9 cellular contexts compared by ENCODE assay signal in genomic region chr3:167350245-167350862, GRCh38. TPM values are rescaled to one million over a fixed set of nuclear protein-coding genes. Genes with fewer than 3 reads are reported as not detected.
A peak's percentile ranks its signal among the peaks of the same experiment; 100 is the strongest.
DNase-seq lines count a peak whose midpoint lies in the region; ATAC-seq and TF ChIP-seq lines count a peak whose summit lies in the region.
"Had no signal": no experiment of that assay in that cellular context is flagged by ENCODE, and none has a peak within 500 bp of the region (broad histone marks: within the 10 kb centered on the region; RNA-seq: fewer than 3 reads in every experiment).

No MANE protein-coding gene starts in this region.

- no peak overlapping the region for H3K27ac Mint-ChIP-seq in type B pancreatic cell
- H3K27ac Mint-ChIP-seq: activated naive CD8-positive, alpha-beta T cell treated with anti-CD3 and anti-CD28 coated beads, Interleukin-2, amount 10 ng/mL, durations not matched to agents 7 days and 5 days had no signal

- no peaks in the 10 kb centered on the region for H3K9me3 Mint-ChIP-seq in type B pancreatic cell
- H3K9me3 Mint-ChIP-seq: activated naive CD8-positive, alpha-beta T cell treated with anti-CD3 and anti-CD28 coated beads, Interleukin-2, amount 10 ng/mL, durations not matched to agents 7 days and 5 days had no signal

- H3K4me3 ChIP-seq in left ventricle myocardium inferior = no peak overlapping the region
- no peak overlapping the region for H3K4me3 ChIP-seq in esophagus muscularis mucosa
- H3K4me3 ChIP-seq in foreskin fibroblast (ENCODE audit: low read depth in 1 of 2, low read length in 2 of 2) = no peak overlapping the region

- no peaks in the 10 kb centered on the region for H3K36me3 Mint-ChIP-seq in type B pancreatic cell
- H3K36me3 Mint-ChIP-seq: activated naive CD8-positive, alpha-beta T cell treated with anti-CD3 and anti-CD28 coated beads, Interleukin-2, amount 10 ng/mL, durations not matched to agents 7 days and 5 days had no signal

- no peak for TF ChIP-seq POLR2A in esophagus muscularis mucosa (IDR thresholded peaks at IDR 0.05; ENCODE audit: low read depth)

- no peaks in the 10 kb centered on the region for H3K36me3 ChIP-seq in left ventricle myocardium inferior
- no peaks in the 10 kb centered on the region for H3K36me3 ChIP-seq in esophagus muscularis mucosa

- H3K27ac ChIP-seq in left ventricle myocardium inferior (replicated peaks) (no peak overlapping the region), esophagus muscularis mucosa (replicated peaks in 1 of 4) (no peak overlapping the region)

- no peak for ATAC-seq in Right ventricle myocardium inferior

- no peaks in the 10 kb centered on the region for H3K27me3 Mint-ChIP-seq in type B pancreatic cell
- H3K27me3 Mint-ChIP-seq: activated naive CD8-positive, alpha-beta T cell treated with anti-CD3 and anti-CD28 coated beads, Interleukin-2, amount 10 ng/mL, durations not matched to agents 7 days and 5 days had no signal

- DNase-seq in left ventricle myocardium inferior (no peak), Right ventricle myocardium inferior (ENCODE audit: missing footprints) (no peak), NOMO-1 (lab: John Stamatoyannopoulos, UW; ENCODE audit: unreplicated experiment in 2 of 2) (peak; percentile 12 to 72), esophagus muscularis mucosa (ENCODE audit: extremely low spot score) (no peak), type B pancreatic cell (ENCODE audit: extremely low spot score, unreplicated experiment) (no peak), EL (no peak), foreskin fibroblast (no peak), NCI-H2227 treated with DMSO at 0.1 percent for 48 hours (lab: John Stamatoyannopoulos, UW) (no peak)
- DNase-seq: activated naive CD8-positive, alpha-beta T cell treated with anti-CD3 and anti-CD28 coated beads, Interleukin-2, amount 10 ng/mL, durations not matched to agents 7 days and 5 days had no signal

- no peak for TF ChIP-seq EP300 in esophagus muscularis mucosa (IDR thresholded peaks at IDR 0.05)

- TF ChIP-seq CTCF in left ventricle myocardium inferior (IDR thresholded peaks at IDR 0.05; ENCODE audit: borderline replicate concordance) = peak; percentile 72
- TF ChIP-seq CTCF in esophagus muscularis mucosa (IDR thresholded peaks at IDR 0.05) = peak; percentile 50 to 64 (median 53)
- peak; percentile 91 for TF ChIP-seq CTCF in type B pancreatic cell (conservative IDR thresholded peaks at IDR 0.05)
- no peak for TF ChIP-seq CTCF in foreskin fibroblast (IDR thresholded peaks at IDR 0.05; ENCODE audit: low read depth, low read length)

- no peak overlapping the region for H3K4me3 Mint-ChIP-seq in type B pancreatic cell
- H3K4me3 Mint-ChIP-seq: activated naive CD8-positive, alpha-beta T cell treated with anti-CD3 and anti-CD28 coated beads, Interleukin-2, amount 10 ng/mL, durations not matched to agents 7 days and 5 days had no signal

- H3K9me3 ChIP-seq in left ventricle myocardium inferior (replicated peaks) = no peaks in the 10 kb centered on the region
- no peaks in the 10 kb centered on the region for H3K9me3 ChIP-seq in esophagus muscularis mucosa

- peaks cover 2% of the 10 kb centered on the region for H3K27me3 ChIP-seq in left ventricle myocardium inferior (ENCODE audit: low read depth)
- H3K27me3 ChIP-seq in esophagus muscularis mucosa = no peaks in the 10 kb centered on the region

- intact Hi-C loops in left ventricle myocardium inferior (cut with micrococcal nuclease) = no loop called here
- intact Hi-C loops in Right ventricle myocardium inferior (cut with DNase I) = loop anchor here (10.0 kb wide), 1 partner anchor 1336 kb away; no protein-coding TSS in a partner anchor
- intact Hi-C loops in esophagus muscularis mucosa (cut with DNase I) = no loop called here

- H3K4me1 Mint-ChIP-seq in type B pancreatic cell (ENCODE audit: unreplicated experiment) = no peaks in the 10 kb centered on the region
- H3K4me1 Mint-ChIP-seq: activated naive CD8-positive, alpha-beta T cell treated with anti-CD3 and anti-CD28 coated beads, Interleukin-2, amount 10 ng/mL, durations not matched to agents 7 days and 5 days had no signal

- WGBS in esophagus muscularis mucosa = 25% methylated on average over 2 of the region's 2 CpGs

- H3K4me1 ChIP-seq in left ventricle myocardium inferior (no peaks in the 10 kb centered on the region), esophagus muscularis mucosa (no peaks in the 10 kb centered on the region)

RNA-seq across cellular contexts. Expression of gene ZBBX, which starts 29.7 kb away (rescaled TPM):
- total RNA-seq in left ventricle myocardium inferior (not detected), Right ventricle myocardium inferior (not detected), esophagus muscularis mucosa (under 1 TPM in 1 of 4 donors, not detected in 3; 0.17 TPM), type B pancreatic cell (ENCODE audit: low replicate concordance) (1.0 and 3.8 TPM in 2 replicates)
- total RNA-seq: activated naive CD8-positive, alpha-beta T cell treated with anti-CD3 and anti-CD28 coated beads, Interleukin-2, amount 10 ng/mL, durations not matched to agents 7 days and 5 days had no signal

Comparison
In these comparisons a context has a peak if more than half of its experiments do, and no peak if none do; other contexts are left out.
1. DNase-seq: peak in NOMO-1 (2 of 2); none in left ventricle myocardium inferior (single experiment), Right ventricle myocardium inferior (single experiment), esophagus muscularis mucosa (single experiment), type B pancreatic cell (single experiment), EL (single experiment), foreskin fibroblast (0 of 2) and NCI-H2227 treated with DMSO at 0.1 percent for 48 hours (single experiment).